ENCODE assay signal across 18 cellular contexts in genomic region chr15:72170691-72171090, GRCh38. TPM values are rescaled to one million over a fixed set of nuclear protein-coding genes. Genes with fewer than 3 reads are reported as not detected.
"Had no signal": no experiment of that assay in that cellular context is flagged by ENCODE, and none has a peak within 500 bp of the region (broad histone marks: within the 10 kb centered on the region; RNA-seq: fewer than 3 reads in every experiment).

No MANE protein-coding gene starts in this region.

- ATAC-seq: left ventricle myocardium superior had no signal

- DNase-seq: dermis blood vessel endothelial cell; erythroblast; foreskin melanocyte; hippocampal formation; left ventricle myocardium superior; naive B cell; sigmoid colon; stimulated activated CD4-positive, alpha-beta T cell treated with anti-CD3 and anti-CD28 coated beads, Interleukin-12 subunit alpha, Interleukin-12 subunit beta, amount 100 ng/mL, for 4 hours; stimulated activated naive CD4-positive, alpha-beta T cell; substantia nigra; upper lobe of left lung had no signal

- H3K4me1 ChIP-seq: sigmoid colon, vagina had no signal

- H3K4me3 ChIP-seq: lung, sigmoid colon, skin epidermis, stomach, thoracic aorta, upper lobe of left lung, vagina had no signal

- H3K27me3 ChIP-seq: sigmoid colon, stomach, upper lobe of left lung, vagina had no signal

- H3K36me3 ChIP-seq: neutrophil, sigmoid colon, stomach, thoracic aorta, upper lobe of left lung, vagina had no signal

- H3K27ac ChIP-seq: neutrophil, sigmoid colon, skin epidermis, stomach, thoracic aorta, upper lobe of left lung, vagina had no signal

- H3K9me3 ChIP-seq: neutrophil, sigmoid colon, stomach, thoracic aorta, upper lobe of left lung, vagina had no signal

RNA-seq across cellular contexts. Expression of gene GRAMD2A, which starts 26.9 kb away (rescaled TPM):
- total RNA-seq: left ventricle myocardium superior, osteoblast had no signal
